In genomic region chr1:27726173-27726793, GRCh38 we compare ENCODE assay signal across 8 cellular contexts. TPM values are rescaled to one million over a fixed set of nuclear protein-coding genes. Genes with fewer than 3 reads are reported as not detected.
DNase-seq lines count a peak whose midpoint lies in the region; ATAC-seq and TF ChIP-seq lines count a peak whose summit lies in the region.

No MANE protein-coding gene starts in this region.

- no peak for TF ChIP-seq POLR2A in transverse colon (IDR thresholded peaks at IDR 0.05)

- H3K9me3 Mint-ChIP-seq in activated T-helper 17 cell treated with anti-CD3 and anti-CD28 coated beads, Interleukin-2, amount 50 U/mL, for 72 hours, result no peaks in the 10 kb centered on the region
- H3K9me3 Mint-ChIP-seq in neural crest cell, result no peaks in the 10 kb centered on the region

- peak overlapping the region; percentile 96 to 100 (median 98) for H3K27ac ChIP-seq in transverse colon

- no peaks in the 10 kb centered on the region for H3K27me3 Mint-ChIP-seq in activated T-helper 17 cell treated with anti-CD3 and anti-CD28 coated beads, Interleukin-2, amount 50 U/mL, for 72 hours
- H3K27me3 Mint-ChIP-seq in neural crest cell (ENCODE audit: low read depth), result no peaks in the 10 kb centered on the region

- ATAC-seq in HG02884 (IDR thresholded peaks at IDR 0.05; ENCODE audit: unreplicated experiment), result peak; percentile 4
- ATAC-seq in activated T-helper 17 cell treated with anti-CD3 and anti-CD28 coated beads, Interleukin-2, amount 50 U/mL, for 72 hours (replicated peaks), result no peak

- H3K27ac Mint-ChIP-seq in activated T-helper 17 cell treated with anti-CD3 and anti-CD28 coated beads, Interleukin-2, amount 50 U/mL, for 72 hours, result peak overlapping the region; percentile 38
- H3K27ac Mint-ChIP-seq in neural crest cell (ENCODE audit: unreplicated experiment), result peak overlapping the region; percentile 57

- intact Hi-C loops in transverse colon (cut with DNase I; ENCODE audit: low total_unique reads), result loop anchor here (10.0 kb wide), 1 partner anchor 51 kb away; the partner anchor contains the start of gene IFI6

- TF ChIP-seq EP300 in transverse colon (IDR thresholded peaks at IDR 0.05; ENCODE audit: low read depth), result no peak

- in situ Hi-C loops in transverse colon (cut with MboI; ENCODE audit: low pct_ligation_motif_present in 1 of 4, low pct_unique_long_range_greater_than_20kb in 1 of 4, low sequenced_read_pairs in 3 of 4), result loop anchor here in 1 of 4 donors (10.0 kb wide), 1 partner anchor 51 kb away; the partner anchor contains the start of gene IFI6

- DNase-seq in stimulated activated CD4-positive, alpha-beta T cell treated with anti-CD3 and anti-CD28 coated beads, Interleukin-12 subunit alpha, Interleukin-12 subunit beta, amount 100 ng/mL, for 4 hours, result peak; percentile 30
- DNase-seq in stimulated activated CD4-positive, alpha-beta T cell treated with anti-CD3 and anti-CD28 coated beads, Interleukin-4, amount 100 ng/mL, for 1 hour, result no peak
- peak; percentile 13 for DNase-seq in NCI-H2227 treated with DMSO at 0.1 percent for 48 hours (lab: John Stamatoyannopoulos, UW)
- peak; percentile 15 to 53 for DNase-seq in foreskin fibroblast
- DNase-seq in neural crest cell (ENCODE audit: low read depth, low spot score), result peak; percentile 45
- peak; percentile 54 for DNase-seq in transverse colon

- peaks cover 0 to 8% (median 0%) of the 10 kb centered on the region in 4 donors for H3K36me3 ChIP-seq in transverse colon

- H3K27me3 ChIP-seq in transverse colon, result no peaks in the 10 kb centered on the region

- H3K4me1 ChIP-seq in transverse colon, result peaks cover 4 to 24% (median 15%) of the 10 kb centered on the region in 4 donors

- H3K4me3 ChIP-seq in foreskin fibroblast (ENCODE audit: low read depth in 1 of 2, low read length in 2 of 2) (peak overlapping the region; percentile 86 to 92), transverse colon (peak overlapping the region; percentile 89 to 100 (median 94))

- H3K4me3 Mint-ChIP-seq in activated T-helper 17 cell treated with anti-CD3 and anti-CD28 coated beads, Interleukin-2, amount 50 U/mL, for 72 hours, result peak overlapping the region; percentile 81
- peak overlapping the region; percentile 88 for H3K4me3 Mint-ChIP-seq in neural crest cell

- peaks cover 30% of the 10 kb centered on the region for H3K36me3 Mint-ChIP-seq in activated T-helper 17 cell treated with anti-CD3 and anti-CD28 coated beads, Interleukin-2, amount 50 U/mL, for 72 hours (ENCODE audit: low read depth)
- peaks cover 6% of the 10 kb centered on the region for H3K36me3 Mint-ChIP-seq in neural crest cell (ENCODE audit: low read depth)

- H3K4me1 Mint-ChIP-seq in activated T-helper 17 cell treated with anti-CD3 and anti-CD28 coated beads, Interleukin-2, amount 50 U/mL, for 72 hours, result peaks cover 16% of the 10 kb centered on the region
- peaks cover 14% of the 10 kb centered on the region for H3K4me1 Mint-ChIP-seq in neural crest cell

- TF ChIP-seq CTCF in foreskin fibroblast (IDR thresholded peaks at IDR 0.05; ENCODE audit: low read depth, low read length), result no peak
- no peak for TF ChIP-seq CTCF in neural crest cell (conservative IDR thresholded peaks at IDR 0.05)
- TF ChIP-seq CTCF in transverse colon (IDR thresholded peaks at IDR 0.05), result no peak

- no peaks in the 10 kb centered on the region for H3K9me3 ChIP-seq in transverse colon

- WGBS in transverse colon (ENCODE audit: low coverage in 1 of 2), 2 donors, result 1% methylated on average over 44 of the region's 46 CpGs; no CpG with 5 or more reads in 1 of the 2 donors

RNA-seq across cellular contexts. Expression of gene FAM76A, which starts 0.5 kb away (rescaled TPM):
- total RNA-seq in activated T-helper 17 cell treated with anti-CD3 and anti-CD28 coated beads, Interleukin-2, amount 50 U/mL, for 72 hours, result 1 to 10 TPM; 6.4 to 8.4 TPM
- 12.4 and 13.8 TPM in 2 replicates for total RNA-seq in neural crest cell
- total RNA-seq in transverse colon, result 10 to 100 TPM; 10.5 to 29.1 (median 12.5) TPM

RNA-seq across cellular contexts. Expression of gene STX12, which starts 46.7 kb away (rescaled TPM):
- total RNA-seq in activated T-helper 17 cell treated with anti-CD3 and anti-CD28 coated beads, Interleukin-2, amount 50 U/mL, for 72 hours, result 10 to 100 TPM; 39.1 to 50.7 TPM
- total RNA-seq in neural crest cell, result 26.5 and 26.9 TPM in 2 replicates
- total RNA-seq in transverse colon, result 10 to 100 TPM; 11.3 to 65.3 (median 47.6) TPM

RNA-seq across cellular contexts. Expression of gene IFI6, which starts 54.3 kb away (rescaled TPM):
- 10 to 100 TPM; 32.3 to 43.7 TPM for total RNA-seq in activated T-helper 17 cell treated with anti-CD3 and anti-CD28 coated beads, Interleukin-2, amount 50 U/mL, for 72 hours
- total RNA-seq in neural crest cell, result 15.2 and 16.6 TPM in 2 replicates
- total RNA-seq in transverse colon, result 10 to 100 TPM in 2 of 4 donors, 1 to 10 TPM in 2; 1.2 to 28.1 (median 14.2) TPM
